11 cellular contexts compared by ENCODE assay signal in genomic region chr16:54734156-54734555, GRCh38.
"Had no signal": no experiment of that assay in that cellular context is flagged by ENCODE, and none has a peak within 500 bp of the region (broad histone marks: within the 10 kb centered on the region; RNA-seq: fewer than 3 reads in every experiment).

No MANE protein-coding gene starts in this region.

- H3K4me2 ChIP-seq: GM23338 had no signal

- H2AFZ ChIP-seq: GM23248, GM23338 had no signal

- FAIRE-seq: H1, H54 had no signal

- H3K9ac ChIP-seq: GM23248 had no signal

- DNase-seq: GM23248, GOT3, H7, H9, HCEC 1CT, HFFc6 had no signal

- H3K36me3 ChIP-seq: HAP-1 had no signal

- H3K27ac ChIP-seq: GM23248 had no signal

- H3K9me3 ChIP-seq: HAP-1 had no signal

- ATAC-seq: GM23338, HCT116 had no signal

- H3K4me3 ChIP-seq: GM23248, GM23338, HAP-1 had no signal

- H3K4me1 ChIP-seq: HAP-1 had no signal
